In the genomic region with DNA sequence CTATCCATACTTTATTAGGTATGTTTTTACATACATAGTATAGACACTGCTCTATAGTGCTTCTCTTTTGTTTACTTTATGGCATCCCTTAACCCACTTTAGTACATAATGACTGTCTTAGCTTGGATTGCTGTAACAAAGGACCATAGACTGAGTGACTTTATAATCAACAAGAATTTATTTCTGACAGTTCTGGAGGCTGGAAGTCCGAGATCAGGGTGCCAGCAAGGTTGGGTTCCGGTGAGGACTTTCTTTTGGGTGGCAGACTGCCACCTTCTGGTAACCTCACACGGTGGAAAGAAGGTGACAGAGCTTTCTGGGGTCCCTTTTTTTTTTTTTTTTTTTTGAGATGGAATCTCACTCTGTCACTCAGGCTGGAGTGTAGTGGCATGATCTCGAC, we compare ENCODE assay signal across 10 cellular contexts. TPM values are rescaled to one million over a fixed set of nuclear protein-coding genes. Genes with fewer than 3 reads are reported as not detected.
A peak's percentile ranks its signal among the peaks of the same experiment; 100 is the strongest.
DNase-seq lines count a peak whose midpoint lies in the region; ATAC-seq, FAIRE-seq and TF ChIP-seq lines count a peak whose summit lies in the region.
"Had no signal": no experiment of that assay in that cellular context is flagged by ENCODE, and none has a peak within 500 bp of the region (broad histone marks: within the 10 kb centered on the region; RNA-seq: fewer than 3 reads in every experiment).

No MANE protein-coding gene starts in this region.

- no peak overlapping the region for H2BK15ac ChIP-seq in H9 (ENCODE audit: low read depth, low read length)

- no peaks in the 10 kb centered on the region for H3K4me1 ChIP-seq in H9 (ENCODE audit: insufficient read depth, low read length)
- H3K4me1 ChIP-seq in left lung, result no peaks in the 10 kb centered on the region

- intact Hi-C loops in left lung (cut with DNase I), result no loop called here

- H3K14ac ChIP-seq in H9 (ENCODE audit: insufficient read depth, low read length), result no peak overlapping the region

- H2BK20ac ChIP-seq in H9 (ENCODE audit: low read depth, low read length, poor library complexity, severe bottlenecking), result no peak overlapping the region

- H3K79me1 ChIP-seq in H9 (ENCODE audit: insufficient read depth, low read depth, low read length, poor library complexity, severe bottlenecking), result no peaks in the 10 kb centered on the region

- H3K27me3 Mint-ChIP-seq in H9 (ENCODE audit: low read depth), result no peaks in the 10 kb centered on the region
- peaks cover 0 to 6% of the 10 kb centered on the region in 2 donors for H3K27me3 Mint-ChIP-seq in natural killer cell treated with Interleukin-12 subunit alpha and Interleukin-12 subunit beta and Interleukin-15 and Interleukin-18, amount 100 ng/mL, for 72 hours

- no peak overlapping the region for H2BK5ac ChIP-seq in H9 (ENCODE audit: insufficient read length, low read length)

- H3K9ac ChIP-seq in H9 (ENCODE audit: extremely low read depth, insufficient read length, low read length), result no peak overlapping the region

- FAIRE-seq in islet of Langerhans (lab: Jason Lieb, UNC), result peak; percentile 24
- FAIRE-seq: GM18507 had no signal

- no peak overlapping the region for H3K4me3 ChIP-seq in left lung

- H2AK5ac ChIP-seq in H9 (ENCODE audit: insufficient read length, low read length), result no peak overlapping the region

- DNase-seq in H9 (peak; percentile 63), RPMI8226 (peak; percentile 69), left lung (no peak), GM20000 (ENCODE audit: low spot score) (no peak)
- no peak for DNase-seq in natural killer cell treated with Interleukin-12 subunit alpha and Interleukin-12 subunit beta and Interleukin-15 and Interleukin-18, amount 100 ng/mL, for 72 hours (ENCODE audit: low spot score)
- DNase-seq: stimulated activated CD4-positive, alpha-beta T cell treated with anti-CD3 and anti-CD28 coated beads, Interleukin-1b, Interleukin-23, amount 100 ng/mL, for 48 hours had no signal

- H4K5ac ChIP-seq in H9 (ENCODE audit: insufficient read length, low read depth, low read length), result no peak overlapping the region

- H3K56ac ChIP-seq in H9 (ENCODE audit: insufficient read length, low read depth, low read length), result no peak overlapping the region

- no CpG with 5 or more reads among the region's 4 CpGs for WGBS in H9 (ENCODE audit: extremely low coverage, insufficient read length, low lambda C conversion rate)

- peak; percentile 23; the same call in 1 of the 2 replicates for TF ChIP-seq CTCF in C4-2B (conservative IDR thresholded peaks at IDR 0.05)
- TF ChIP-seq CTCF in H9 (conservative IDR thresholded peaks at IDR 0.05), result peak; percentile 62
- no peak for TF ChIP-seq CTCF in left lung (IDR thresholded peaks at IDR 0.05)
- no peak for TF ChIP-seq CTCF in GM20000 (IDR thresholded peaks at IDR 0.05; ENCODE audit: extremely low read depth, missing control alignments)

- no peak overlapping the region for H4K8ac ChIP-seq in H9 (replicated peaks; ENCODE audit: insufficient read length, low read depth, low read length)

- no peak overlapping the region for H2BK12ac ChIP-seq in H9 (ENCODE audit: insufficient read length, low read depth, low read length)

- no peaks in the 10 kb centered on the region for H3K27me3 ChIP-seq in H9 (ENCODE audit: insufficient read depth, low read length)
- no peaks in the 10 kb centered on the region for H3K27me3 ChIP-seq in left lung

- no peak overlapping the region for H3K18ac ChIP-seq in H9 (ENCODE audit: insufficient read length, low read depth, low read length)

- H3K36me3 ChIP-seq in left lung, result no peaks in the 10 kb centered on the region

- H3K4me2 ChIP-seq in H9 (ENCODE audit: insufficient read depth, insufficient read length, low read length), result no peak overlapping the region

- H3K36me3 Mint-ChIP-seq in H9 (ENCODE audit: insufficient read depth in 1 of 3, low read depth in 3 of 3), result no peaks in the 10 kb centered on the region
- no peaks in the 10 kb centered on the region for H3K36me3 Mint-ChIP-seq in natural killer cell treated with Interleukin-12 subunit alpha and Interleukin-12 subunit beta and Interleukin-15 and Interleukin-18, amount 100 ng/mL, for 72 hours

- no peaks in the 10 kb centered on the region for H3K23me2 ChIP-seq in H9 (ENCODE audit: insufficient read length, low read depth, low read length, poor library complexity, severe bottlenecking)

- H3K23ac ChIP-seq in H9 (ENCODE audit: insufficient read length, low read depth, low read length), result no peak overlapping the region

- H2BK120ac ChIP-seq in H9 (ENCODE audit: low read depth, low read length, poor library complexity, severe bottlenecking), result no peak overlapping the region

- H3K27ac Mint-ChIP-seq in H9, result no peak overlapping the region
- H3K27ac Mint-ChIP-seq in natural killer cell treated with Interleukin-12 subunit alpha and Interleukin-12 subunit beta and Interleukin-15 and Interleukin-18, amount 100 ng/mL, for 72 hours, result no peak overlapping the region

- H4K91ac ChIP-seq in H9 (ENCODE audit: insufficient read length, low read depth, low read length), result no peak overlapping the region

- H4K20me1 ChIP-seq in H9 (ENCODE audit: control insufficient read depth, insufficient read depth, insufficient read length), result no peaks in the 10 kb centered on the region

- no peaks in the 10 kb centered on the region for H3K4me1 Mint-ChIP-seq in H9
- no peaks in the 10 kb centered on the region for H3K4me1 Mint-ChIP-seq in natural killer cell treated with Interleukin-12 subunit alpha and Interleukin-12 subunit beta and Interleukin-15 and Interleukin-18, amount 100 ng/mL, for 72 hours (ENCODE audit: low read depth in 2 of 2)

- H3K4me3 Mint-ChIP-seq in H9, result no peak overlapping the region
- H3K4me3 Mint-ChIP-seq in natural killer cell treated with Interleukin-12 subunit alpha and Interleukin-12 subunit beta and Interleukin-15 and Interleukin-18, amount 100 ng/mL, for 72 hours, result no peak overlapping the region

- no peak overlapping the region for H3K27ac ChIP-seq in C4-2B
- H3K27ac ChIP-seq in H9 (ENCODE audit: insufficient read length, low read depth, low read length), result no peak overlapping the region
- H3K27ac ChIP-seq in left lung, result no peak overlapping the region

- no peak overlapping the region for H3K4ac ChIP-seq in H9 (ENCODE audit: low read depth, low read length)

- no peaks in the 10 kb centered on the region for H3K9me3 Mint-ChIP-seq in H9
- H3K9me3 Mint-ChIP-seq in natural killer cell treated with Interleukin-12 subunit alpha and Interleukin-12 subunit beta and Interleukin-15 and Interleukin-18, amount 100 ng/mL, for 72 hours, result peaks cover 3% of the 10 kb centered on the region

- H3K9me3 ChIP-seq in H9 (ENCODE audit: control insufficient read depth, low read depth, low read length), result no peaks in the 10 kb centered on the region
- H3K9me3 ChIP-seq in left lung, result no peaks in the 10 kb centered on the region

- ATAC-seq in left lung (no peak), GM21619 (IDR thresholded peaks at IDR 0.05; ENCODE audit: unreplicated experiment) (no peak)
- ATAC-seq in natural killer cell treated with Interleukin-12 subunit alpha and Interleukin-12 subunit beta and Interleukin-15 and Interleukin-18, amount 100 ng/mL, for 72 hours, result no peak

- H3T11ph ChIP-seq in H9 (ENCODE audit: low read length), result no peak overlapping the region

- H3K79me2 ChIP-seq in H9 (ENCODE audit: insufficient read depth, low read length), result no peaks in the 10 kb centered on the region

- no peak overlapping the region for H2AFZ ChIP-seq in H9 (ENCODE audit: low read length)

RNA-seq across cellular contexts. Expression of a gene that starts 48.6 kb away (rescaled TPM):
- total RNA-seq in H9 (2021) (21.1 and 22.1 TPM in 2 replicates), left lung (10 to 100 TPM in 1 of 2 donors, 1 to 10 TPM in 1; 9.6 to 11.0 TPM)
- under 1 TPM in 1 of 2 donors, not detected in 1; 0.38 TPM for total RNA-seq in natural killer cell treated with Interleukin-12 subunit alpha and Interleukin-12 subunit beta and Interleukin-15 and Interleukin-18, amount 100 ng/mL, for 72 hours

Comparison
In these comparisons a context has a peak if more than half of its experiments do, and no peak if none do; other contexts are left out.
1. CTCF ChIP-seq: peak in C4-2B (single experiment) and H9 (single experiment); none in left lung (0 of 2) and GM20000 (single experiment).
2. DNase-seq: peak in H9 (single experiment) and RPMI8226 (single experiment); none in left lung (0 of 2), natural killer cell treated with Interleukin-12 subunit alpha and Interleukin-12 subunit beta and Interleukin-15 and Interleukin-18, amount 100 ng/mL, for 72 hours (single experiment) and GM20000 (single experiment).
3. RNA of a gene that starts 48.6 kb away (total RNA-seq): 21.1 to 22.1 TPM in H9 and 9.6 to 11.0 TPM in left lung; 0.38 TPM in natural killer cell treated with Interleukin-12 subunit alpha and Interleukin-12 subunit beta and Interleukin-15 and Interleukin-18, amount 100 ng/mL, for 72 hours; every median in the first group is over 4 times any median in the second.